2 cellular contexts compared by ENCODE assay signal in the genomic region with DNA sequence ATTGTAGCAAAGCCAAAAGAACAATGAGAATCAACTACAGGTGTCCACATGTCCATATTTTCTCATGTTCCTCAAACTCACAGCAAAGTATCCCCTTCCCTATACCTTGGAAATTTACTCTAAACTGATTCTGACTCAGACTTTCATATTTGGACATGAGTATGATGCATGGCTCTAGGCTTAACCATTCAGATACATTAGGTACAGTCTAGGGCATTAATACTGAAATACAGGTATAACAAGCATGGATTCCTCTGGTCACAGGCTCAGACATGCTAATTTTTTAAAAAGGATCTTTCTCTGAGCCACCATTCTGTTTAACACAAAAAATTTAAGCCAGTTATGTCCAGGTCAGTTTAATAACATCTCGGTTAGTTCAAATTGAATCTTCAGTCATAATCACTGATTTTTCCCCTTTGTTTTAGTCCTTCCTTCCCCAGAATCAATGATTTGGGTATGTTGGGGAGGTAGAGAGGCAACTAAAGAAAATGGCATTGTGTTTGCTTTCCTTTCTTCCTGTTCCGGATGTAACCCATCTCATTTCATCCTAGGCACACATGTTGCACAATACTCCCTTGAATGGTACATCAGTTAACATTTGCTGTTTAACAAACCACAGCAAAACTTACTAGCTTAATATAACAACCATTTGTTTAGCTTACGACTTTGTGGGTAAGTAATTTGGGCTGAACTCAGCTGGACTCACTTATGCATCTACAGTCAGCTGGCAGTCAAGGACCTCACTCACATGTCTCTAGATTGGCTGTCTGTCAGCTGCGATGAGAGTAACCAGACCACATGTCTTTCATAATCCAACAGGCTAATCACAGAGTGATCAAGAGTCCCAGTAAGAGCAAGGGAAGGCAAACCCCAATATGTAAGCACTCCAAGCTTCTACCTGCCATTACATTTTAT.
TF ChIP-seq lines count a peak whose summit lies in the region.

No MANE protein-coding gene starts in this region.

TF ChIP-seq in IMR-90, 13 proteins besides CTCF, POLR2A, EP300 and RAD21 (continued from another document):
- no peak for TF ChIP-seq MAFK (IDR thresholded peaks at IDR 0.05; ENCODE audit: low read depth, low read length)

TF ChIP-seq in HepG2, 621 proteins besides CTCF, POLR2A, EP300 and RAD21 (continued from another document):
- peak; percentile 77 for TF ChIP-seq CEBPB (IDR thresholded peaks at IDR 0.05; ENCODE audit: borderline replicate concordance, low read depth, low read length)
